ENCODE assay signal across 15 cellular contexts in the genomic region with DNA sequence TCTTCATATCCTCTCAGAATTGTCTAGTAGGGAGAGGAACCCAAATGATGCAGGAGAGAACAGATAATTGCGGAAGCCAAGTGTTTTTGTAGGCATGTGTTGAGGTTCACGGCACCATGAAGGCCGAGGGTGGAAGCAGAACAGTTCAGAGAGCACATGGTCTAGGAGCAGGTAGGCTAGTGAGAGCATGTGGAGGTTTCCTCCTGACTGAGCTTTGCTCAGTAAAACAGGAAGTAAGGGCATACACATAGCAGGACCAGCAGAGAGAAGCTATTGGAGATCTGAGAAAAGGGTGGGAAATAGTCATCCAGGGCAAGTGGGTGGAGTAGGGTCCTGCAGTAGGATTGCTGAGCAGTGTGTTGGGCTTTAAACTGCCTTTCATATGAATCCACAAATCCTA.
"Had no signal": no experiment of that assay in that cellular context is flagged by ENCODE, and none has a peak within 500 bp of the region (broad histone marks: within the 10 kb centered on the region; RNA-seq: fewer than 3 reads in every experiment).

No MANE protein-coding gene starts in this region.

- ATAC-seq: activated T-helper 17 cell treated with anti-CD3 and anti-CD28 coated beads, Interleukin-2, amount 50 U/mL, for 72 hours; sciatic nerve had no signal

- H3K27ac ChIP-seq: brain microvascular endothelial cell, esophagus squamous epithelium, hepatocyte, ovary, thoracic aorta had no signal

- H3K4me1 ChIP-seq: esophagus squamous epithelium had no signal

- H3K36me3 ChIP-seq: brain microvascular endothelial cell, esophagus squamous epithelium, ovary, thoracic aorta had no signal

- DNase-seq: activated CD4-positive, alpha-beta T cell treated with anti-CD3 and anti-CD28 coated beads, Interleukin-2, amount 50 U/mL, for 48 hours; activated naive CD4-positive, alpha-beta T cell treated with Interleukin-2 at 50 U/mL for 16 hours; anterior cingulate cortex; brain microvascular endothelial cell; cortex of kidney; effector CD8-positive, alpha-beta T cell; esophagus squamous epithelium; islet precursor cell; midbrain; ovary had no signal

- H3K4me3 ChIP-seq: esophagus squamous epithelium, hepatocyte, lung, ovary, thoracic aorta had no signal

- H3K9me3 ChIP-seq: esophagus squamous epithelium, ovary, thoracic aorta had no signal

- H3K27me3 ChIP-seq: brain microvascular endothelial cell, esophagus squamous epithelium, hepatocyte, ovary had no signal
